13 cellular contexts compared by ENCODE assay signal in the genomic region with DNA sequence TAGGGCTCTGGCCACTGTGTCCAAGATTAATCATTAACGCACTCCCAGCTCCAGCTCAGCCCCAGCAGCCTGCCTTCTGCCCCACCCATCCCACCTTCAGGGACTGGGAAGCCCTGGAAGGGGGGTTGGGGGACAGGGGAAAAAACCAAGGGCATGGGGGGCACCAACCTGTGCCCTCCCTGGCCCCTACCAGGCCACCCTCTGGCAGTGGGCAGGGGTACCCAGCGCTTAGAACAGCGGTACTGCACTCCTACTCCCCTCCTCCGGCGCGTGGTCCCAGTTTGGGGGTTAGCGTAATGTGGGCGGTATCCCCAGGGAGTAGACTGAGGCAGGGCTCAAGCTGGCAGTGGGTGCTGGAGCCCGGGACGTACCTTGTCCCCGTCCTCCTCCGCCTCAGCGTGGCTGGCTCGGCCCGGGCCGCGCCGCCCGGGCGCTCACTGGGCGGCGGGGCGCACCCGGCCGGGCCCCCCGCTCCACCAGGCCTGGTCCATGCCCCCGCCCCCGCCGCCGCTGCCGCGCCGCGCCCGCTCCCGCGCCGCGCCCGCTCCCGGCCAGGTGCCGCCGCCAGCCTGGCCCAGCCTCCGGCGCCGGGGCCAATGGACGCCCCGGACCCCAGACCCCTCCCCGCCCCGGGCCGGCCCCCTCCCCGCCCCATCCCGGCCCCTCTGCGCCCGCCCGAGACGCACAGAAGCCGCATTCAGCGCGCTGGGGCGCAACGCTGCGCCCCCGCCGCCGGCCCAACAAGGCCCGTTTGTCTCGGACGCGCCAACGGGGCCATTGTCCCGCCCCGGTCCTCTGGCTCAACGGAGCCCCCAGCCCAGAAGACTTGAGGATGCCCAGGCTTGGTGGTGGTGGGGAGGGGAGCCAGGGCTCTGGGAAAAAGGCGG. TPM values are rescaled to one million over a fixed set of nuclear protein-coding genes. Genes with fewer than 3 reads are reported as not detected.
DNase-seq lines count a peak whose midpoint lies in the region; ATAC-seq, FAIRE-seq and TF ChIP-seq lines count a peak whose summit lies in the region.
"Had no signal": no experiment of that assay in that cellular context is flagged by ENCODE, and none has a peak within 500 bp of the region (broad histone marks: within the 10 kb centered on the region; RNA-seq: fewer than 3 reads in every experiment).

A gene with protein sequence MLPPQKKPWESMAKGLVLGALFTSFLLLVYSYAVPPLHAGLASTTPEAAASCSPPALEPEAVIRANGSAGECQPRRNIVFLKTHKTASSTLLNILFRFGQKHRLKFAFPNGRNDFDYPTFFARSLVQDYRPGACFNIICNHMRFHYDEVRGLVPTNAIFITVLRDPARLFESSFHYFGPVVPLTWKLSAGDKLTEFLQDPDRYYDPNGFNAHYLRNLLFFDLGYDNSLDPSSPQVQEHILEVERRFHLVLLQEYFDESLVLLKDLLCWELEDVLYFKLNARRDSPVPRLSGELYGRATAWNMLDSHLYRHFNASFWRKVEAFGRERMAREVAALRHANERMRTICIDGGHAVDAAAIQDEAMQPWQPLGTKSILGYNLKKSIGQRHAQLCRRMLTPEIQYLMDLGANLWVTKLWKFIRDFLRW (minus strand): TSS at position 571 of the 887 bp plus-strand sequence. CDS start 17,273 bp downstream, outside the sequence.

- no peak within 1 kb of the TSS for H3K27ac Mint-ChIP-seq in type B pancreatic cell
- H3K27ac Mint-ChIP-seq: activated naive CD8-positive, alpha-beta T cell; stimulated activated memory B cell treated with anti-CD40 and anti-IgM and Interleukin-4, amounts not matched to agents 10 μg/mL and 1 μg/mL and 100 μg/mL, for 72 hours had no signal

- no peak within 1 kb of the TSS for H3K4ac ChIP-seq in H1 (replicated peaks; ENCODE audit: insufficient read length, low read depth, low read length)

- no peak for FAIRE-seq in H1 (lab: Jason Lieb, UNC)

- no peak within 1 kb of the TSS for H3K23ac ChIP-seq in H1 (ENCODE audit: insufficient read length)

- peak within 1 kb of the TSS; percentile 54 to 84 (median 68) for H3K4me3 ChIP-seq in H1 (ENCODE audit: extremely low read depth in 1 of 4, insufficient read depth in 2 of 4, low read depth in 3 of 4, low read length in 4 of 4)
- H3K4me3 ChIP-seq: SJSA1 had no signal

- peaks cover 3% of the 10 kb centered on the region for H3K36me3 Mint-ChIP-seq in type B pancreatic cell

- POLR2A ChIA-PET in H1 (lab: Charles Lee; ENCODE audit: partially characterized antibody): interaction anchor here (0.6 to 6.7 kb wide), 8 partner anchors 9 to 132 kb away, joined by 3 to 64 read pairs (median 4); partner anchors contain the start of gene PES1

- H3K9me3 Mint-ChIP-seq in type B pancreatic cell: no peaks in the 10 kb centered on the region
- H3K9me3 Mint-ChIP-seq: stimulated activated memory B cell treated with anti-CD40 and anti-IgM and Interleukin-4, amounts not matched to agents 10 μg/mL and 1 μg/mL and 100 μg/mL, for 72 hours had no signal

- H2AFZ ChIP-seq in H1 (ENCODE audit: low read length): peak within 1 kb of the TSS; percentile 71; the same call in 1 of the 2 replicates

- peak in 1 of 2 experiments; percentile 31; a peak in 1 of 3 replicates for TF ChIP-seq POLR2A in H1 (IDR thresholded peaks at IDR 0.05; ENCODE audit: control extremely low read depth in 1 of 2, low read depth in 2 of 2, low read length in 2 of 2)

- H4K5ac ChIP-seq in H1 (ENCODE audit: insufficient read length, low read depth, low read length): no peak within 1 kb of the TSS

- H3K27me3 Mint-ChIP-seq in type B pancreatic cell: peaks cover 16% of the 10 kb centered on the region
- H3K27me3 Mint-ChIP-seq: activated naive CD8-positive, alpha-beta T cell had no signal

- WGBS in H1 (ENCODE audit: extremely low coverage in 1 of 2, insufficient coverage in 1 of 2, insufficient read length in 1 of 2, insufficient replicate concordance in 2 of 2, low coverage in 1 of 2, low lambda C conversion rate in 2 of 2, missing lambda C conversion rate in 1 of 2), 2 experiments: 8% methylated on average over 28 of the region's 75 CpGs; no CpG with 5 or more reads in 1 of the 2 experiments

- CTCF ChIA-PET in H1 (lab: Charles Lee; ENCODE audit: partially characterized antibody): interaction anchor here (1.0 to 3.4 kb wide), 5 partner anchors 9 to 39 kb away, joined by 3 to 12 read pairs (median 3); no protein-coding TSS in a partner anchor

- no peak for TF ChIP-seq CTCF in H1 (IDR thresholded peaks at IDR 0.05; ENCODE audit: control extremely low read depth in 1 of 3, insufficient read depth in 1 of 3, low read depth in 1 of 3, low read length in 3 of 3)
- TF ChIP-seq CTCF in type B pancreatic cell (conservative IDR thresholded peaks at IDR 0.05): no peak

- H3K79me2 ChIP-seq in H1 (ENCODE audit: control insufficient read depth in 1 of 2, insufficient read depth in 2 of 2, low read length in 2 of 2): no peaks in the 10 kb centered on the region; a peak in 1 of 4 replicates

- H3K4me1 ChIP-seq in H1 (replicated peaks in 1 of 4; ENCODE audit: control insufficient read depth in 3 of 4, insufficient read depth in 4 of 4, low read length in 3 of 4): peaks cover 0 to 15% (median 5%) of the 10 kb centered on the region in 4 experiments; a peak in 5 of 7 replicates
- H3K4me1 ChIP-seq: SJSA1 had no signal

- no peak within 1 kb of the TSS; the same call in 1 of the 2 replicates for H3K18ac ChIP-seq in H1 (ENCODE audit: extremely low read depth, low read length)

- H3K56ac ChIP-seq in H1 (replicated peaks; ENCODE audit: insufficient read length, low read depth, low read length): no peak within 1 kb of the TSS

- no peak within 1 kb of the TSS for H3K27ac ChIP-seq in H1 (ENCODE audit: low read depth, low read length)
- H3K27ac ChIP-seq: HL-60, SJSA1 had no signal

- no peak within 1 kb of the TSS for H2BK15ac ChIP-seq in H1 (ENCODE audit: low read length)

- H3K4me2 ChIP-seq in H1 (ENCODE audit: insufficient read depth in 1 of 2, low read depth in 2 of 2, low read length in 2 of 2): peak within 1 kb of the TSS; percentile 84 to 98

- H2BK12ac ChIP-seq in H1 (ENCODE audit: low read depth, low read length): 0 out of 2 replicates have a peak within 1 kb of the TSS, but pooled peaks have one; percentile 27

- H3K23me2 ChIP-seq in H1 (ENCODE audit: low read depth, low read length): peaks cover 10% of the 10 kb centered on the region; the same call in 1 of the 2 replicates

- ATAC-seq in GM18861 (IDR thresholded peaks at IDR 0.05; ENCODE audit: unreplicated experiment): no peak
- ATAC-seq in HG02884 (IDR thresholded peaks at IDR 0.05; ENCODE audit: unreplicated experiment): no peak
- no peak for ATAC-seq in HG02623 (IDR thresholded peaks at IDR 0.05; ENCODE audit: unreplicated experiment)
- ATAC-seq: stimulated activated memory B cell treated with anti-CD40 and anti-IgM and Interleukin-4, amounts not matched to agents 10 μg/mL and 1 μg/mL and 100 μg/mL, for 72 hours had no signal

- no peaks in the 10 kb centered on the region for H3K27me3 ChIP-seq in H1 (replicated peaks in 1 of 4; ENCODE audit: control insufficient read depth in 3 of 4, extremely low read depth in 1 of 4, insufficient read depth in 3 of 4, low read length in 3 of 4)

- H2AK5ac ChIP-seq in H1 (ENCODE audit: low read depth, low read length): no peak within 1 kb of the TSS; the same call in 1 of the 2 replicates

- H3K36me3 ChIP-seq in H1 (ENCODE audit: control insufficient read depth in 2 of 4, insufficient read depth in 4 of 4, low read length in 3 of 4): peaks cover 13 to 28% (median 26%) of the 10 kb centered on the region in 4 experiments; a peak in 7 of 8 replicates

- peak within 1 kb of the TSS; percentile 79 for H4K8ac ChIP-seq in H1 (ENCODE audit: extremely low read depth, insufficient read depth, low read length)

- TF ChIP-seq RAD21 in H1 (IDR thresholded peaks at IDR 0.05 in 1 of 2, conservative IDR thresholded peaks at IDR 0.05 in 1 of 2; ENCODE audit: low read depth in 2 of 2, low read length in 2 of 2): no peak

- DNase-seq in NCI-H748 (lab: John Stamatoyannopoulos, UW; ENCODE audit: unreplicated experiment): peak; percentile 39
- no peak for DNase-seq in NCI-H748 treated with DMSO at 0.1 percent for 48 hours (lab: John Stamatoyannopoulos, UW)
- DNase-seq in H1 (ENCODE audit: low read depth in 1 of 2, low spot score in 2 of 2): no peak
- DNase-seq in midbrain (lab: John Stamatoyannopoulos, UW): peak; percentile 86
- DNase-seq in type B pancreatic cell (ENCODE audit: extremely low spot score, unreplicated experiment): no peak
- DNase-seq: mammary epithelial cell had no signal

- peak within 1 kb of the TSS; percentile 78; the same call in 1 of the 2 replicates for H2BK5ac ChIP-seq in H1 (ENCODE audit: low read depth, low read length)

- no peak for TF ChIP-seq EP300 in H1 (IDR thresholded peaks at IDR 0.05; ENCODE audit: borderline replicate concordance in 1 of 2, low read depth in 2 of 2, low read length in 2 of 2)

- no peak within 1 kb of the TSS for H2BK120ac ChIP-seq in H1 (replicated peaks; ENCODE audit: low read depth, low read length)

- H3K9me3 ChIP-seq in H1 (ENCODE audit: insufficient read depth in 2 of 2, low read depth in 1 of 2, low read length in 1 of 2): no peaks in the 10 kb centered on the region
- H3K9me3 ChIP-seq: SJSA1 had no signal

- H3K9ac ChIP-seq in H1 (replicated peaks in 1 of 4; ENCODE audit: extremely low read depth in 1 of 4, low read depth in 3 of 4, low read length in 3 of 4): peak within 1 kb of the TSS in 3 of 4 experiments; percentile 38 to 63 (median 57); a peak in 4 of 7 replicates

- H3K14ac ChIP-seq in H1 (ENCODE audit: insufficient read length): no peak within 1 kb of the TSS

- H3K4me1 Mint-ChIP-seq in type B pancreatic cell (ENCODE audit: unreplicated experiment): peaks cover 12% of the 10 kb centered on the region
- H3K4me1 Mint-ChIP-seq: stimulated activated memory B cell treated with anti-CD40 and anti-IgM and Interleukin-4, amounts not matched to agents 10 μg/mL and 1 μg/mL and 100 μg/mL, for 72 hours had no signal

- H4K20me1 ChIP-seq in H1 (replicated peaks in 1 of 2; ENCODE audit: control insufficient read depth in 1 of 2, insufficient read depth in 2 of 2, low read length in 2 of 2): peaks cover 0 to 8% of the 10 kb centered on the region in 2 experiments

- peaks cover 3% of the 10 kb centered on the region for H3K79me1 ChIP-seq in H1 (ENCODE audit: low read depth, low read length)

- H2BK20ac ChIP-seq in H1 (ENCODE audit: low read length): no peak within 1 kb of the TSS

- peak within 1 kb of the TSS; percentile 84 for H3K4me3 Mint-ChIP-seq in type B pancreatic cell
- H3K4me3 Mint-ChIP-seq: activated naive CD8-positive, alpha-beta T cell; stimulated activated memory B cell treated with anti-CD40 and anti-IgM and Interleukin-4, amounts not matched to agents 10 μg/mL and 1 μg/mL and 100 μg/mL, for 72 hours had no signal

- H4K91ac ChIP-seq in H1 (replicated peaks; ENCODE audit: insufficient read length, low read length): no peak within 1 kb of the TSS

RNA-seq across cellular contexts. Expression of the gene that starts here (rescaled TPM):
- 10.5 and 11.0 TPM in 2 replicates for total RNA-seq in H1 (2021; fragmentation: NEBNext Ultra II Directional; extraction: Animal tissue kit (Norgen Biotek cat#: 25700))
- polyA plus RNA-seq in H1 (2011; rRNA removed): 32.1 and 32.5 TPM in 2 replicates
- polyA plus RNA-seq in H1 (2011; cell fraction: cytosol; rRNA removed): 18.0 TPM
- 16.6 TPM for polyA plus RNA-seq in H1 (2011; cell fraction: nucleus; rRNA removed)
- 5.1 to 12.0 TPM (median 10.9 TPM) in 4 replicates for polyA plus RNA-seq in H1 (2012, experiment 1 of 2)
- 12.7 TPM for polyA plus RNA-seq in H1 (2012, experiment 2 of 2)
- polyA plus RNA-seq in H1 (2013, experiment 1 of 2): 29.0 TPM
- 31.8 TPM for polyA plus RNA-seq in H1 (2013, experiment 2 of 2)
- 4.3 and 5.1 TPM in 2 replicates for polyA minus RNA-seq in H1 (2011; rRNA and poly(A)+ RNA removed)
- 11.2 TPM for polyA minus RNA-seq in H1 (2011; cell fraction: cytosol; rRNA and poly(A)+ RNA removed)
- polyA minus RNA-seq in H1 (2011; cell fraction: nucleus; rRNA and poly(A)+ RNA removed): 5.4 TPM
- total RNA-seq in type B pancreatic cell (ENCODE audit: low replicate concordance): 5.0 and 5.9 TPM in 2 replicates
- total RNA-seq: mammary epithelial cell, SJSA1 had no signal
- polyA plus RNA-seq: mammary epithelial cell had no signal

Comparison
In these comparisons a context has a peak if more than half of its experiments do, and no peak if none do; other contexts are left out.
1. DNase-seq: peak in NCI-H748 (single experiment) and midbrain (single experiment); none in NCI-H748 treated with DMSO at 0.1 percent for 48 hours (single experiment), H1 (0 of 2) and type B pancreatic cell (single experiment).